In the genomic region with DNA sequence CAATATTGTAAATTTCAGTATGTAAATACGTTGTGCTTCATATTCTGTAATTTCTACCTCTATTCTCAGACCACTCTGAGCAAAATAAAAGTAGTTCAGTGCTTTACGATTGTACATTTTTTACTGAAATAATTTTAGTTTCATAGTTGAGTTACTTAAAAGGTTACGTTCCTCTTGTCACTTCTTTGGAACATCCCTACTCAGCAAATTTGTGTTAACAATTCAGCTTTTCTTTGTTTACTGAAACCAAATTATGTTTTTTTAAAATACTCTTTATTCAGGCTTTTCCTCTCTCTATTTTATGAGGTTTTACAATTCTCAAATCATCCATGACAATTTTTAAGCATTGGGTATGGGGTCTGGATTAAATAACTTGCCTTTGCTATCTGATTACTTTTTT, we compare ENCODE assay signal across 27 cellular contexts. TPM values are rescaled to one million over a fixed set of nuclear protein-coding genes. Genes with fewer than 3 reads are reported as not detected.
DNase-seq lines count a peak whose midpoint lies in the region; ATAC-seq, FAIRE-seq and TF ChIP-seq lines count a peak whose summit lies in the region.
"Had no signal": no experiment of that assay in that cellular context is flagged by ENCODE, and none has a peak within 500 bp of the region (broad histone marks: within the 10 kb centered on the region; RNA-seq: fewer than 3 reads in every experiment).

No MANE protein-coding gene starts in this region.

- CTCF ChIA-PET in A549 (lab: Yijun Ruan, JAX): interaction anchor here (0.6 to 1.8 kb wide), 3 partner anchors 11 to 396 kb away, joined by 3 to 6 read pairs (median 4); no protein-coding TSS in a partner anchor
- CTCF ChIA-PET in HEK293 (lab: Yijun Ruan, JAX): interaction anchor here (2.2 to 3.7 kb wide), 2 partner anchors 11 to 108 kb away, joined by 12 to 23 read pairs; no protein-coding TSS in a partner anchor
- CTCF ChIA-PET in PC-9 (lab: Charles Lee): no interaction called here
- CTCF ChIA-PET in K562 (lab: Yijun Ruan, JAX; ENCODE audit: low intra/inter-chr PET ratio): no interaction called here

- H3K9me3 ChIP-seq in A549: no peaks in the 10 kb centered on the region
- no peaks in the 10 kb centered on the region for H3K9me3 ChIP-seq in HEK293 (ENCODE audit: control insufficient read depth, insufficient read depth, low read depth, low read length)
- no peaks in the 10 kb centered on the region for H3K9me3 ChIP-seq in PC-9 (ENCODE audit: insufficient read depth, low read depth)
- no peaks in the 10 kb centered on the region for H3K9me3 ChIP-seq in K562 (replicated peaks; ENCODE audit: control insufficient read depth, insufficient read depth, low read depth, low read length)
- H3K9me3 ChIP-seq: BLaER1 treated with 17β-estradiol and CSF1 and Interleukin-3, amounts not matched to agents 10 nM and 100 nM; Caco-2 had no signal

- intact Hi-C loops in PC-9 (cut with micrococcal nuclease; ENCODE audit: unreplicated experiment) (loop anchor here (10.0 kb wide), 1 partner anchor 430 kb away; no protein-coding TSS in a partner anchor), K562 (cut with micrococcal nuclease) (no loop called here)

- H3K4me1 ChIP-seq in A549 (peaks cover 19% of the 10 kb centered on the region), HEK293 (ENCODE audit: control insufficient read depth, insufficient read depth, low read length) (peaks cover 4% of the 10 kb centered on the region; the same call in 1 of the 2 replicates), PC-9 (replicated peaks; ENCODE audit: insufficient read depth) (peaks cover 16% of the 10 kb centered on the region), K562 (replicated peaks in 1 of 2; ENCODE audit: control insufficient read depth in 2 of 2, insufficient read depth in 2 of 2, low read length in 2 of 2) (no peaks in the 10 kb centered on the region)
- H3K4me1 ChIP-seq: Caco-2 had no signal

- H3K79me2 ChIP-seq in PC-9 (ENCODE audit: low read depth): no peaks in the 10 kb centered on the region; the same call in 1 of the 2 replicates
- 0 out of 3 replicates have a peak, but pooled peaks cover 2% of the 10 kb centered on the region for H3K79me2 ChIP-seq in K562 (ENCODE audit: control insufficient read depth, insufficient read depth, low read length)

- peaks cover 31% of the 10 kb centered on the region for H3F3A ChIP-seq in PC-9 (ENCODE audit: insufficient read depth, low read depth)

- BruUV-seq in PC-9 (replicated peaks; lab: Mats Ljungman, UMichigan) (no TSS peak), K562 (replicated peaks; lab: Mats Ljungman, UMichigan) (no TSS peak)

- H2AFZ ChIP-seq in PC-9 (no peak overlapping the region), K562 (ENCODE audit: low read depth, low read length) (no peak overlapping the region)

- H3K9me2 ChIP-seq in PC-9 (ENCODE audit: insufficient read depth): no peaks in the 10 kb centered on the region; the same call in 1 of the 2 replicates

- TF ChIP-seq POLR2A in A549 (IDR thresholded peaks at IDR 0.05; ENCODE audit: low read length): no peak
- TF ChIP-seq POLR2A in K562 (conservative IDR thresholded peaks at IDR 0.05): no peak

- no peak for FAIRE-seq in A549 (lab: Jason Lieb, UNC)
- no peak for FAIRE-seq in K562 (lab: Jason Lieb, UNC)
- FAIRE-seq: A204.1, D721Med, GM12878, GM12892, GM18507 had no signal

- DNase-seq in A549 (ENCODE audit: low read depth in 1 of 2, low spot score in 1 of 2): no peak
- no peak for DNase-seq in PC-9
- no peak for DNase-seq in K562 (ENCODE audit: extremely low read depth in 1 of 4, low spot score in 3 of 4)
- DNase-seq in DMS 273 treated with DMSO at 0.1 percent for 48 hours (lab: John Stamatoyannopoulos, UW): no peak
- no peak for DNase-seq in hippocampal formation (lab: John Stamatoyannopoulos, UW)
- DNase-seq in cerebellar cortex (ENCODE audit: low spot score): no peak
- DNase-seq: 8988T; AML-193; Caco-2; Calu3; CD4-positive, alpha-beta T cell; CD8-positive, alpha-beta T cell; DMS153; DMS53; DMS79; DND-41; EL; GDM1 had no signal

- H4K20me1 ChIP-seq in PC-9 (ENCODE audit: insufficient read depth) (peaks cover 18% of the 10 kb centered on the region; the same call in 1 of the 2 replicates), K562 (replicated peaks; ENCODE audit: control insufficient read depth, insufficient read depth, low read length) (no peaks in the 10 kb centered on the region)

- H3K9me1 ChIP-seq in K562 (ENCODE audit: control insufficient read depth, insufficient read depth, low read length): no peaks in the 10 kb centered on the region

- H3K4me2 ChIP-seq in A549 (no peak overlapping the region; the same call in 2 of the 3 replicates), PC-9 (no peak overlapping the region), K562 (ENCODE audit: insufficient read depth, low read length) (no peak overlapping the region)
- H3K4me2 ChIP-seq: BLaER1 treated with 17β-estradiol and CSF1 and Interleukin-3, amounts not matched to agents 10 nM and 100 nM had no signal

- no peak overlapping the region for H3K4me3 ChIP-seq in A549
- H3K4me3 ChIP-seq in HEK293 (ENCODE audit: low read depth, low read length): no peak overlapping the region
- no peak overlapping the region for H3K4me3 ChIP-seq in PC-9
- no peak overlapping the region for H3K4me3 ChIP-seq in K562
- H3K4me3 ChIP-seq: BLaER1 treated with 17β-estradiol and CSF1 and Interleukin-3, amounts not matched to agents 10 nM and 100 nM; GM12878 had no signal

- H3K27ac ChIP-seq in A549 (no peak overlapping the region), HEK293 (ENCODE audit: extremely low read depth, low read depth, low read length) (no peak overlapping the region), PC-9 (peak overlapping the region; percentile 13; the same call in 1 of the 2 replicates), K562 (ENCODE audit: extremely low read depth, low read depth, low read length) (no peak overlapping the region)
- H3K27ac ChIP-seq: BLaER1 treated with 17β-estradiol and CSF1 and Interleukin-3, amounts not matched to agents 10 nM and 100 nM; C4-2B had no signal

- TF ChIP-seq EP300 in A549 (IDR thresholded peaks at IDR 0.05): no peak
- TF ChIP-seq EP300 in K562 (IDR thresholded peaks at IDR 0.05; ENCODE audit: low read length): no peak

- TF ChIP-seq CTCF in A549 (IDR thresholded peaks at IDR 0.05) (no peak), HEK293 (tag by site-specific recombination; IDR thresholded peaks at IDR 0.05) (no peak), PC-9 (conservative IDR thresholded peaks at IDR 0.05) (no peak), K562 (IDR thresholded peaks at IDR 0.05 in 2 of 3, conservative IDR thresholded peaks at IDR 0.05 in 1 of 3; ENCODE audit: insufficient read depth in 2 of 3, low read depth in 1 of 3, low read length in 3 of 3) (no peak)

- POLR2A ChIA-PET in A549 (lab: Yijun Ruan, JAX): no interaction called here
- POLR2A ChIA-PET in HEK293 (lab: Yijun Ruan, JAX): no interaction called here
- POLR2A ChIA-PET in PC-9 (lab: Charles Lee; ENCODE audit: unreplicated experiment): no interaction called here
- POLR2A ChIA-PET in K562 (lab: Yijun Ruan, JAX): no interaction called here

- H3K27me3 ChIP-seq in PC-9 (ENCODE audit: insufficient read depth, low read depth) (no peaks in the 10 kb centered on the region), K562 (ENCODE audit: control insufficient read depth in 2 of 2, insufficient read depth in 2 of 2, low read length in 2 of 2) (no peaks in the 10 kb centered on the region)
- H3K27me3 ChIP-seq: BLaER1 treated with 17β-estradiol and CSF1 and Interleukin-3, amounts not matched to agents 10 nM and 100 nM had no signal

- no peak for TF ChIP-seq RAD21 in A549 (conservative IDR thresholded peaks at IDR 0.05 in 1 of 2, IDR thresholded peaks at IDR 0.05 in 1 of 2)
- TF ChIP-seq RAD21 in K562 (CRISPR knock-in tag; conservative IDR thresholded peaks at IDR 0.05 in 1 of 2, IDR thresholded peaks at IDR 0.05 in 1 of 2): no peak

- in situ Hi-C loops in K562 (cut with MboI): no loop called here

- peaks cover 51 to 57% of the 10 kb centered on the region in 2 experiments for H3K36me3 ChIP-seq in HEK293 (ENCODE audit: control insufficient read depth in 2 of 2, insufficient read depth in 1 of 2, low read length in 2 of 2)
- H3K36me3 ChIP-seq in PC-9 (ENCODE audit: low read depth): peaks cover 48% of the 10 kb centered on the region
- H3K36me3 ChIP-seq in K562 (ENCODE audit: control insufficient read depth, insufficient read depth, low read length): peaks cover 85% of the 10 kb centered on the region

- H3K9ac ChIP-seq in K562 (ENCODE audit: insufficient read depth in 1 of 2, low read depth in 2 of 2, low read length in 2 of 2): no peak overlapping the region
- H3K9ac ChIP-seq: BLaER1 treated with 17β-estradiol and CSF1 and Interleukin-3, amounts not matched to agents 10 nM and 100 nM had no signal

- WGBS in A549 (ENCODE audit: missing lambda C conversion rate): 89% methylated on average over 3 of the region's 3 CpGs
- 97% methylated on average over 3 of the region's 3 CpGs for WGBS in K562 (ENCODE audit: insufficient coverage, low coverage, missing lambda C conversion rate)

- ATAC-seq in A549 (no peak), K562 (no peak), GM19351 (IDR thresholded peaks at IDR 0.05; ENCODE audit: unreplicated experiment) (no peak)
- ATAC-seq: CD8-positive, alpha-beta T cell; GM12878 had no signal

RNA-seq across cellular contexts. Expression of a gene that starts 25.8 kb away (rescaled TPM):
- 55.0 and 77.2 TPM in 2 replicates for polyA plus RNA-seq in A549 (2011; rRNA removed)
- polyA plus RNA-seq in A549 (2012; cell fraction: cytosol; rRNA removed): 62.9 and 67.2 TPM in 2 replicates
- polyA plus RNA-seq in A549 (2012; cell fraction: nucleus; rRNA removed): 64.4 and 64.7 TPM in 2 replicates
- polyA plus RNA-seq in A549 (2017; fragmentation: RNase III; extraction: RNeasy Plus Mini Kit Qiagen cat#74134 plus additional on column Dnase treatment): 80.8 to 89.3 TPM (median 84.3 TPM) in 3 replicates
- 73.6 and 74.9 TPM in 2 replicates for polyA minus RNA-seq in A549 (2011; rRNA and poly(A)+ RNA removed)
- 56.8 and 77.9 TPM in 2 replicates for total RNA-seq in PC-9 (2021)
- 73.9 and 190 TPM in 2 replicates for total RNA-seq in K562 (2011; cell fraction: chromatin; rRNA removed; ENCODE audit: low replicate concordance)
- 24.8 and 33.4 TPM in 2 replicates for total RNA-seq in K562 (2011; cell fraction: nucleolus; rRNA removed)
- total RNA-seq in K562 (2011; cell fraction: nucleoplasm; rRNA removed): 90.5 and 166 TPM in 2 replicates
- total RNA-seq in K562 (2014; rRNA removed): 77.4 and 101 TPM in 2 replicates
- 77.8 and 93.5 TPM in 2 replicates for total RNA-seq in K562 (2014; rRNA removed; fragmentation: Illumina TruSeq; extraction: Trizol)
- total RNA-seq in K562 (2015; rRNA removed; fragmentation: Illumina TruSeq; extraction: Trizol): 78.0 and 85.3 TPM in 2 replicates
- total RNA-seq in K562 (2021): 90.3 and 99.9 TPM in 2 replicates
- polyA plus RNA-seq in K562 (2011; rRNA removed): 63.8 and 64.8 TPM in 2 replicates
- 40.6 and 64.1 TPM in 2 replicates for polyA plus RNA-seq in K562 (2011; cell fraction: cytosol; rRNA removed)
- 99.6 and 126 TPM in 2 replicates for polyA plus RNA-seq in K562 (2011; cell fraction: nucleus; rRNA removed)
- polyA plus RNA-seq in K562 (2012): 67.1 and 167 TPM in 2 replicates
- polyA plus RNA-seq in K562 (2014; fragmentation: Illumina TruSeq; extraction: Trizol): 69.4 and 82.3 TPM in 2 replicates
- 10 to 100 TPM; 34.3 to 50.4 TPM for polyA plus RNA-seq in K562 (2014; fragmentation: Nextera tagmentation; extraction: Ambion mirVana)
- polyA plus RNA-seq in K562 (2014; rRNA removed): 116 and 129 TPM in 2 replicates
- 109 and 129 TPM in 2 replicates for polyA minus RNA-seq in K562 (2011; rRNA and poly(A)+ RNA removed)
- polyA minus RNA-seq in K562 (2011; cell fraction: cytosol; rRNA and poly(A)+ RNA removed): 44.6 and 65.5 TPM in 2 replicates
- polyA minus RNA-seq in K562 (2011; cell fraction: nucleus; rRNA and poly(A)+ RNA removed): 79.0 and 120 TPM in 2 replicates

Comparison
In these comparisons a context has a peak if more than half of its experiments do, and no peak if none do; other contexts are left out.
1. CTCF ChIA-PET loops: an anchor here in A549 (0.6 to 1.8 kb wide) and HEK293 (2.2 to 3.7 kb wide); none called in PC-9 and K562.